In genomic region chr2:237670641-237671040, GRCh38 we compare ENCODE assay signal across 11 cellular contexts. TPM values are rescaled to one million over a fixed set of nuclear protein-coding genes. Genes with fewer than 3 reads are reported as not detected.
DNase-seq lines count a peak whose midpoint lies in the region; ATAC-seq and TF ChIP-seq lines count a peak whose summit lies in the region.
"Had no signal": no experiment of that assay in that cellular context is flagged by ENCODE, and none has a peak within 500 bp of the region (broad histone marks: within the 10 kb centered on the region; RNA-seq: fewer than 3 reads in every experiment).

No MANE protein-coding gene starts in this region.

- H4K20me1 ChIP-seq in DOHH2 (ENCODE audit: control insufficient read depth, insufficient read depth, low read depth, low read length): no peaks in the 10 kb centered on the region

- peaks cover 37% of the 10 kb centered on the region for H3K4me1 Mint-ChIP-seq in endothelial cell (ENCODE audit: unreplicated experiment)

- H3K9me3 Mint-ChIP-seq in endothelial cell (ENCODE audit: unreplicated experiment): no peaks in the 10 kb centered on the region
- H3K9me3 Mint-ChIP-seq: endodermal cell had no signal

- peak overlapping the region in 1 of 2 experiments; percentile 34 for H3K4ac ChIP-seq in mesenchymal stem cell (ENCODE audit: low read depth in 1 of 2, low read length in 2 of 2)

- no peaks in the 10 kb centered on the region for H3K9me2 ChIP-seq in DOHH2 (replicated peaks; ENCODE audit: control insufficient read depth, low read length)

- H2BK15ac ChIP-seq in mesenchymal stem cell (ENCODE audit: low read depth, poor library complexity, severe bottlenecking): no peak overlapping the region

- no peak overlapping the region for H2BK120ac ChIP-seq in mesenchymal stem cell (ENCODE audit: low read depth, low read length)

- H3K14ac ChIP-seq in mesenchymal stem cell (ENCODE audit: low read length in 2 of 2): peak overlapping the region in 1 of 2 experiments; percentile 89

- H3K79me1 ChIP-seq in mesenchymal stem cell (replicated peaks; ENCODE audit: low read length, poor library complexity, severe bottlenecking): peaks cover 32% of the 10 kb centered on the region

- peak overlapping the region; percentile 8 for H3K4me3 Mint-ChIP-seq in endothelial cell (ENCODE audit: unreplicated experiment)
- H3K4me3 Mint-ChIP-seq: endodermal cell had no signal

- no peaks in the 10 kb centered on the region for H3K79me2 ChIP-seq in DOHH2 (ENCODE audit: control insufficient read depth, low read length)

- H3K27me3 Mint-ChIP-seq in endothelial cell (ENCODE audit: unreplicated experiment): peaks cover 22% of the 10 kb centered on the region

- peak overlapping the region; percentile 93 for H3K4me2 ChIP-seq in DOHH2 (ENCODE audit: low read length)
- no peak overlapping the region for H3K4me2 ChIP-seq in mesenchymal stem cell (ENCODE audit: low read length, poor library complexity, severe bottlenecking)

- H3K9me3 ChIP-seq in DOHH2 (ENCODE audit: control insufficient read depth, insufficient read depth, low read length) (no peaks in the 10 kb centered on the region), mesenchymal stem cell (ENCODE audit: control insufficient read depth, low read length) (no peaks in the 10 kb centered on the region)

- H3K4me1 ChIP-seq in DOHH2 (ENCODE audit: control insufficient read depth, low read length) (peaks cover 94% of the 10 kb centered on the region), mesenchymal stem cell (ENCODE audit: control insufficient read depth, insufficient read depth, low read depth, low read length) (peaks cover 36% of the 10 kb centered on the region)

- H3K18ac ChIP-seq in mesenchymal stem cell (ENCODE audit: low read depth in 1 of 2, low read length in 2 of 2): peak overlapping the region; percentile 6 to 95

- no peak overlapping the region for H3K27ac Mint-ChIP-seq in endothelial cell (ENCODE audit: unreplicated experiment)
- H3K27ac Mint-ChIP-seq: endodermal cell had no signal

- peak overlapping the region; percentile 19 for H4K91ac ChIP-seq in mesenchymal stem cell (ENCODE audit: low read length)

- 78% methylated on average over 14 of the region's 14 CpGs for WGBS in mesenchymal stem cell

- no peak overlapping the region for H4K8ac ChIP-seq in mesenchymal stem cell (ENCODE audit: low read length)

- DNase-seq in endothelial cell (ENCODE audit: low spot score) (no peak), mesenchymal stem cell (no peak), substantia nigra (lab: John Stamatoyannopoulos, UW) (no peak)
- DNase-seq in activated T-cell treated with anti-CD3 and anti-CD28 coated beads, Interleukin-2, amount 50 U/mL, for 48 hours: no peak
- DNase-seq in activated effector memory CD4-positive, alpha-beta T cell treated with Interleukin-2 at 50 U/mL for 16 hours: no peak
- DNase-seq: endodermal cell, mesendoderm, NCI-H2081 had no signal

- peak overlapping the region; percentile 91 for H3K9ac ChIP-seq in mesenchymal stem cell (ENCODE audit: low read length)

- no peak overlapping the region for H3K23ac ChIP-seq in mesenchymal stem cell (ENCODE audit: low read length in 2 of 2)

- peak overlapping the region; percentile 74 for H2AK5ac ChIP-seq in mesenchymal stem cell (ENCODE audit: low read length, severe bottlenecking)

- peak overlapping the region; percentile 3 to 70 for H2BK12ac ChIP-seq in mesenchymal stem cell (ENCODE audit: low read length in 2 of 2)

- H3K4me3 ChIP-seq in DOHH2 (ENCODE audit: low read length) (no peak overlapping the region), mesenchymal stem cell (ENCODE audit: insufficient read depth in 1 of 2, low read depth in 1 of 2, low read length in 2 of 2) (peak overlapping the region in 1 of 2 experiments; percentile 62), skin epidermis (no peak overlapping the region)

- peaks cover 12% of the 10 kb centered on the region for H3K36me3 Mint-ChIP-seq in endothelial cell (ENCODE audit: low read depth, unreplicated experiment)

- peak overlapping the region; percentile 73 for H3K27ac ChIP-seq in DOHH2 (ENCODE audit: low read depth, low read length)
- no peak overlapping the region for H3K27ac ChIP-seq in mesenchymal stem cell (ENCODE audit: low read length, poor library complexity, severe bottlenecking)
- peak overlapping the region in 11 of 21 experiments; percentile 25 to 83 (median 60) for H3K27ac ChIP-seq in skin epidermis
- H3K27ac ChIP-seq in substantia nigra (ENCODE audit: low read depth, low read length, poor library complexity, severe bottlenecking): no peak overlapping the region

- no peak overlapping the region for H2AFZ ChIP-seq in mesenchymal stem cell (ENCODE audit: low read depth, low read length)

- no peaks in the 10 kb centered on the region for H3K27me3 ChIP-seq in DOHH2 (ENCODE audit: control insufficient read depth, low read length)
- no peaks in the 10 kb centered on the region for H3K27me3 ChIP-seq in mesenchymal stem cell (ENCODE audit: control insufficient read depth in 1 of 2, insufficient read depth in 1 of 2, low read length in 2 of 2)

- peaks cover 31% of the 10 kb centered on the region for H3F3A ChIP-seq in DOHH2 (ENCODE audit: control insufficient read depth, insufficient read depth)

- no peak for TF ChIP-seq CTCF in DOHH2 (IDR thresholded peaks at IDR 0.05; ENCODE audit: low read depth, low read length, poor library complexity, severe bottlenecking)
- TF ChIP-seq CTCF in endothelial cell (IDR thresholded peaks at IDR 0.05; ENCODE audit: unreplicated experiment): no peak

- no peak for ATAC-seq in GM21717 (IDR thresholded peaks at IDR 0.05; ENCODE audit: unreplicated experiment)

- no peak overlapping the region for H2BK5ac ChIP-seq in mesenchymal stem cell (ENCODE audit: low read depth, low read length, poor library complexity, severe bottlenecking)

- H3K36me3 ChIP-seq in DOHH2 (ENCODE audit: control insufficient read depth, low read length) (no peaks in the 10 kb centered on the region), mesenchymal stem cell (ENCODE audit: control insufficient read depth in 1 of 2, insufficient read depth in 2 of 2, low read depth in 1 of 2, low read length in 2 of 2) (peaks cover 6 to 25% of the 10 kb centered on the region in 2 experiments)

RNA-seq across cellular contexts. Expression of gene LRRFIP1, which starts 43.3 kb away (rescaled TPM):
- 105 TPM for total RNA-seq in endothelial cell (ENCODE audit: unreplicated experiment)
- 111 TPM for polyA plus RNA-seq in mesenchymal stem cell (2013, experiment 1 of 2)
- 106 TPM for polyA plus RNA-seq in mesenchymal stem cell (2013, experiment 2 of 2)

Comparison
In these comparisons a context has a peak if more than half of its experiments do, and no peak if none do; other contexts are left out.
1. H3K27ac ChIP-seq: peak in DOHH2 (single experiment) and skin epidermis (11 of 21); none in mesenchymal stem cell (single experiment) and substantia nigra (single experiment).